ENCODE assay signal across 10 cellular contexts in the genomic region with DNA sequence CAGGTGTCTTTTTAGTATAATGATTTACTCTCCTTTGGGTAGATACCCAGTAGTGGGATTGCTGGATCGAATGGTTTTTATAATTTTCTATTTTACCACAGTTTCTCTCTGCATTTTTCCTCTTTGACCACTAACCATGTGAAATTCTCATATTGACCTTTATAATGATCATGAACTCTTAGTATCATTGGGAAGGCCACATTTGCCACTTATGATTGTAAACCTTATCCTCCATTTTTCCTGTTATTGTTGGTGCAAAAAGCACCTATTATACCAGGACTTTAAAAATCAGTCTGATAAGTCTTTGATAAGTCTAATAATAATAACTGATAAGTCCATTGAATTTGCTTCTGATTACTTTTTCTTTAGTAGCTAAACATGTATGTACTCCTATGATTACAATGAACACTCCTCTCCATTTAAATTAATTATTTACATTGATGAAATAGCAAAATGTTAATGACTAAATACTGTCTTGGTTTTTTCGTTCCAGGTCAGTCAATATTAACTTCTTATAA. TPM values are rescaled to one million over a fixed set of nuclear protein-coding genes. Genes with fewer than 3 reads are reported as not detected.
A peak's percentile ranks its signal among the peaks of the same experiment; 100 is the strongest.
DNase-seq lines count a peak whose midpoint lies in the region; ATAC-seq, FAIRE-seq and TF ChIP-seq lines count a peak whose summit lies in the region.
"Had no signal": no experiment of that assay in that cellular context is flagged by ENCODE, and none has a peak within 500 bp of the region (broad histone marks: within the 10 kb centered on the region; RNA-seq: fewer than 3 reads in every experiment).

No MANE protein-coding gene starts in this region.

- DNase-seq in left ventricle myocardium inferior = no peak
- no peak for DNase-seq in cardiac septum (ENCODE audit: low spot score)
- no peak for DNase-seq in K562 (ENCODE audit: extremely low read depth in 1 of 4, low spot score in 3 of 4)
- DNase-seq in memory B cell (ENCODE audit: low spot score in 2 of 2) = no peak
- DNase-seq in uterus = no peak
- DNase-seq in stimulated activated CD4-positive, alpha-beta T cell treated with anti-CD3 and anti-CD28 coated beads, Interleukin-15, amount 100 ng/mL, for 24 hours = no peak
- DNase-seq in NCI-H2171 treated with DMSO at 0.1 percent for 48 hours (lab: John Stamatoyannopoulos, UW) = no peak
- DNase-seq: DMS 273 treated with DMSO at 0.1 percent for 48 hours, hypothalamus had no signal

- H3K4me3 ChIP-seq in left ventricle myocardium inferior = peak overlapping the region; percentile 80
- H3K4me3 ChIP-seq in K562 = no peak overlapping the region
- H3K4me3 ChIP-seq in uterus = no peak overlapping the region

- CTCF ChIA-PET in K562 (lab: Yijun Ruan, JAX; ENCODE audit: low intra/inter-chr PET ratio) = interaction anchor here (0.7 to 1.5 kb wide), 5 partner anchors 15 to 228 kb away, joined by 3 to 8 read pairs (median 4); no protein-coding TSS in a partner anchor

- peaks cover 99% of the 10 kb centered on the region for H3K4me1 ChIP-seq in left ventricle myocardium inferior
- H3K4me1 ChIP-seq in K562 (replicated peaks in 1 of 2; ENCODE audit: control insufficient read depth in 2 of 2, insufficient read depth in 2 of 2, low read length in 2 of 2) = peaks cover 3 to 32% of the 10 kb centered on the region in 2 experiments; a peak in 4 of 5 replicates
- H3K4me1 ChIP-seq in uterus = peaks cover 11 to 14% of the 10 kb centered on the region in 2 donors

- H3K79me2 ChIP-seq in K562 (ENCODE audit: control insufficient read depth, insufficient read depth, low read length) = peaks cover 96% of the 10 kb centered on the region

- FAIRE-seq in K562 (lab: Jason Lieb, UNC) = no peak

- in situ Hi-C loops in K562 (cut with MboI) = no loop called here

- TF ChIP-seq EP300 in K562 (IDR thresholded peaks at IDR 0.05; ENCODE audit: low read length) = no peak

- intact Hi-C loops in left ventricle myocardium inferior (cut with micrococcal nuclease) (no loop called here), cardiac septum (cut with DNase I) (no loop called here), K562 (cut with micrococcal nuclease) (loop anchor here (2.0 kb wide), 1 partner anchor 65 kb away; no protein-coding TSS in a partner anchor), uterus (cut with DNase I; ENCODE audit: low total_unique reads) (no loop called here)

- POLR2A ChIA-PET in K562 (lab: Yijun Ruan, JAX) = interaction anchor here (1.3 to 1.5 kb wide), 6 partner anchors 8 to 74 kb away, joined by 3 to 11 read pairs (median 7); a partner anchor contains a TSS

- no TSS peak for BruUV-seq in K562 (replicated peaks; lab: Mats Ljungman, UMichigan)

- WGBS in K562 (ENCODE audit: insufficient coverage, low coverage, missing lambda C conversion rate) = 78% methylated on average over 2 of the region's 2 CpGs

- no peak overlapping the region for H3K9ac ChIP-seq in K562 (ENCODE audit: insufficient read depth in 1 of 2, low read depth in 2 of 2, low read length in 2 of 2)

- H3K9me3 ChIP-seq in left ventricle myocardium inferior (replicated peaks) (no peaks in the 10 kb centered on the region), K562 (replicated peaks; ENCODE audit: control insufficient read depth, insufficient read depth, low read depth, low read length) (no peaks in the 10 kb centered on the region), uterus (no peaks in the 10 kb centered on the region)

- no peak overlapping the region for H2AFZ ChIP-seq in K562 (ENCODE audit: low read depth, low read length)

- no peaks in the 10 kb centered on the region for H3K9me3 Mint-ChIP-seq in memory B cell

- no peaks in the 10 kb centered on the region for H3K27me3 ChIP-seq in left ventricle myocardium inferior (ENCODE audit: low read depth)
- no peaks in the 10 kb centered on the region for H3K27me3 ChIP-seq in K562 (ENCODE audit: control insufficient read depth in 2 of 2, insufficient read depth in 2 of 2, low read length in 2 of 2)
- H3K27me3 ChIP-seq in uterus = no peaks in the 10 kb centered on the region

- peaks cover 49% of the 10 kb centered on the region for H3K4me1 Mint-ChIP-seq in memory B cell

- H3K4me3 Mint-ChIP-seq in memory B cell = no peak overlapping the region

- TF ChIP-seq CTCF in left ventricle myocardium inferior (IDR thresholded peaks at IDR 0.05; ENCODE audit: borderline replicate concordance) = no peak
- no peak for TF ChIP-seq CTCF in K562 (IDR thresholded peaks at IDR 0.05 in 2 of 3, conservative IDR thresholded peaks at IDR 0.05 in 1 of 3; ENCODE audit: insufficient read depth in 2 of 3, low read depth in 1 of 3, low read length in 3 of 3)
- TF ChIP-seq CTCF in uterus (IDR thresholded peaks at IDR 0.05) = no peak

- H3K27me3 Mint-ChIP-seq in memory B cell = no peaks in the 10 kb centered on the region

- H4K20me1 ChIP-seq in K562 (replicated peaks; ENCODE audit: control insufficient read depth, insufficient read depth, low read length) = peaks cover 20% of the 10 kb centered on the region

- no peaks in the 10 kb centered on the region for H3K9me1 ChIP-seq in K562 (ENCODE audit: control insufficient read depth, insufficient read depth, low read length)

- ATAC-seq in K562 (no peak), memory B cell (ENCODE audit: low read depth) (no peak), GM19324 (IDR thresholded peaks at IDR 0.05; ENCODE audit: low FRiP score, unreplicated experiment) (no peak)

- peaks cover 5% of the 10 kb centered on the region for H3K36me3 Mint-ChIP-seq in memory B cell

- TF ChIP-seq POLR2A in K562 (conservative IDR thresholded peaks at IDR 0.05) (no peak), uterus (IDR thresholded peaks at IDR 0.05) (no peak)

- peak overlapping the region; percentile 98 for H3K27ac Mint-ChIP-seq in memory B cell

- H3K27ac ChIP-seq in left ventricle myocardium inferior (replicated peaks) (peak overlapping the region; percentile 100), K562 (ENCODE audit: extremely low read depth, low read depth, low read length) (no peak overlapping the region), uterus (peak overlapping the region; percentile 98 to 99)

- no peak for TF ChIP-seq RAD21 in K562 (CRISPR knock-in tag; conservative IDR thresholded peaks at IDR 0.05 in 1 of 2, IDR thresholded peaks at IDR 0.05 in 1 of 2)

- peaks cover 74% of the 10 kb centered on the region for H3K36me3 ChIP-seq in left ventricle myocardium inferior
- H3K36me3 ChIP-seq in K562 (ENCODE audit: control insufficient read depth, insufficient read depth, low read length) = peaks cover 73% of the 10 kb centered on the region
- H3K36me3 ChIP-seq in uterus = no peaks in the 10 kb centered on the region

- H3K4me2 ChIP-seq in K562 (ENCODE audit: insufficient read depth, low read length) = no peak overlapping the region

RNA-seq across cellular contexts. Expression of a gene that starts 9.6 kb away (rescaled TPM):
- total RNA-seq in left ventricle myocardium inferior (405 TPM), cardiac septum (668 TPM), K562 (2014; rRNA removed) (15.2 and 20.1 TPM in 2 replicates), K562 (2014; rRNA removed; fragmentation: Illumina TruSeq; extraction: Trizol) (62.8 and 76.9 TPM in 2 replicates), K562 (2015; rRNA removed; fragmentation: Illumina TruSeq; extraction: Trizol) (26.3 and 31.5 TPM in 2 replicates), K562 (2021) (129 and 208 TPM in 2 replicates), uterus (100 to 1,000 TPM in 3 of 4 donors, 10 to 100 TPM in 1; 33.6 to 932 (median 120) TPM)
- 684 and 1,510 TPM in 2 replicates for total RNA-seq in K562 (2011; cell fraction: chromatin; rRNA removed; ENCODE audit: low replicate concordance)
- 291 and 321 TPM in 2 replicates for total RNA-seq in K562 (2011; cell fraction: nucleolus; rRNA removed)
- 737 and 1,283 TPM in 2 replicates for total RNA-seq in K562 (2011; cell fraction: nucleoplasm; rRNA removed)
- polyA plus RNA-seq in K562 (2011; rRNA removed) (56.2 and 171 TPM in 2 replicates), K562 (2014; fragmentation: Illumina TruSeq; extraction: Trizol) (137 and 146 TPM in 2 replicates), K562 (2014; fragmentation: Nextera tagmentation; extraction: Ambion mirVana) (10 to 100 TPM; 22.8 to 30.1 TPM), K562 (2014; rRNA removed) (382 and 389 TPM in 2 replicates)
- polyA plus RNA-seq in K562 (2011; cell fraction: cytosol; rRNA removed) = 45.5 and 49.2 TPM in 2 replicates
- polyA plus RNA-seq in K562 (2011; cell fraction: nucleus; rRNA removed) = 234 and 651 TPM in 2 replicates
- 312 and 328 TPM in 2 replicates for polyA plus RNA-seq in K562 (2012)
- polyA minus RNA-seq in K562 (2011; rRNA and poly(A)+ RNA removed) = 92.6 and 137 TPM in 2 replicates
- polyA minus RNA-seq in K562 (2011; cell fraction: cytosol; rRNA and poly(A)+ RNA removed) = 19.9 and 35.6 TPM in 2 replicates
- polyA minus RNA-seq in K562 (2011; cell fraction: nucleus; rRNA and poly(A)+ RNA removed) = 168 and 220 TPM in 2 replicates

RNA-seq across cellular contexts. Expression of a gene that starts 45.8 kb away (rescaled TPM):
- total RNA-seq in left ventricle myocardium inferior (8.4 TPM), cardiac septum (14.4 TPM), K562 (2014; rRNA removed) (34.6 and 46.5 TPM in 2 replicates), K562 (2014; rRNA removed; fragmentation: Illumina TruSeq; extraction: Trizol) (6.2 and 8.6 TPM in 2 replicates), K562 (2015; rRNA removed; fragmentation: Illumina TruSeq; extraction: Trizol) (15.0 and 15.8 TPM in 2 replicates), K562 (2021) (44.2 and 54.5 TPM in 2 replicates), uterus (100 to 1,000 TPM in 1 of 4 donors, 10 to 100 TPM in 3; 15.9 to 160 (median 41.5) TPM)
- total RNA-seq in K562 (2011; cell fraction: chromatin; rRNA removed; ENCODE audit: low replicate concordance) = 28.5 and 83.6 TPM in 2 replicates
- total RNA-seq in K562 (2011; cell fraction: nucleolus; rRNA removed) = 89.6 and 96.9 TPM in 2 replicates
- 32.8 and 36.5 TPM in 2 replicates for total RNA-seq in K562 (2011; cell fraction: nucleoplasm; rRNA removed)
- polyA plus RNA-seq in K562 (2011; rRNA removed) (16.0 and 19.9 TPM in 2 replicates), K562 (2014; fragmentation: Illumina TruSeq; extraction: Trizol) (12.0 and 19.4 TPM in 2 replicates), K562 (2014; fragmentation: Nextera tagmentation; extraction: Ambion mirVana) (1 to 10 TPM; 4.5 to 5.0 TPM), K562 (2014; rRNA removed) (33.4 and 41.7 TPM in 2 replicates)
- polyA plus RNA-seq in K562 (2011; cell fraction: cytosol; rRNA removed) = 24.0 and 43.0 TPM in 2 replicates
- 25.1 and 46.6 TPM in 2 replicates for polyA plus RNA-seq in K562 (2011; cell fraction: nucleus; rRNA removed)
- 21.4 and 22.5 TPM in 2 replicates for polyA plus RNA-seq in K562 (2012)
- polyA minus RNA-seq in K562 (2011; rRNA and poly(A)+ RNA removed) = 8.4 and 13.5 TPM in 2 replicates
- 21.0 and 21.1 TPM in 2 replicates for polyA minus RNA-seq in K562 (2011; cell fraction: cytosol; rRNA and poly(A)+ RNA removed)
- 28.1 and 34.6 TPM in 2 replicates for polyA minus RNA-seq in K562 (2011; cell fraction: nucleus; rRNA and poly(A)+ RNA removed)

RNA-seq across cellular contexts. Expression of a gene that starts 49.7 kb away (rescaled TPM):
- total RNA-seq in left ventricle myocardium inferior (5.0 TPM), cardiac septum (10.5 TPM), K562 (2014; rRNA removed) (0.82 and 2.3 TPM in 2 replicates), K562 (2014; rRNA removed; fragmentation: Illumina TruSeq; extraction: Trizol) (0.55 and 0.57 TPM in 2 replicates), K562 (2015; rRNA removed; fragmentation: Illumina TruSeq; extraction: Trizol) (0.40 and 0.45 TPM in 2 replicates), K562 (2021) (0.92 and 2.2 TPM in 2 replicates), uterus (1 to 10 TPM in 2 of 4 donors, under 1 TPM in 1, not detected in 1; 0.29 to 5.9 (median 5.3) TPM)
- total RNA-seq in K562 (2011; cell fraction: chromatin; rRNA removed; ENCODE audit: low replicate concordance) = 2.5 and 2.9 TPM in 2 replicates
- 2.7 and 3.6 TPM in 2 replicates for total RNA-seq in K562 (2011; cell fraction: nucleolus; rRNA removed)
- total RNA-seq in K562 (2011; cell fraction: nucleoplasm; rRNA removed) = 2.3 and 2.7 TPM in 2 replicates
- polyA plus RNA-seq in K562 (2011; rRNA removed) (0.61 and 0.81 TPM in 2 replicates), K562 (2014; fragmentation: Illumina TruSeq; extraction: Trizol) (0.51 and 0.68 TPM in 2 replicates), K562 (2014; fragmentation: Nextera tagmentation; extraction: Ambion mirVana) (under 1 TPM; 0.15 to 0.34 TPM), K562 (2014; rRNA removed) (0.93 and 1.1 TPM in 2 replicates)
- 0.49 and 0.85 TPM in 2 replicates for polyA plus RNA-seq in K562 (2011; cell fraction: cytosol; rRNA removed)
- polyA plus RNA-seq in K562 (2011; cell fraction: nucleus; rRNA removed) = 1.2 and 3.9 TPM in 2 replicates
- polyA plus RNA-seq in K562 (2012) = 1.3 and 1.4 TPM in 2 replicates
- polyA minus RNA-seq in K562 (2011; rRNA and poly(A)+ RNA removed) = 0.35 and 0.42 TPM in 2 replicates
- 0.76 and 0.91 TPM in 2 replicates for polyA minus RNA-seq in K562 (2011; cell fraction: cytosol; rRNA and poly(A)+ RNA removed)
- 0.40 and 0.56 TPM in 2 replicates for polyA minus RNA-seq in K562 (2011; cell fraction: nucleus; rRNA and poly(A)+ RNA removed)
